Comparison of ENCODE assay signal across 1 cellular context in the genomic region with DNA sequence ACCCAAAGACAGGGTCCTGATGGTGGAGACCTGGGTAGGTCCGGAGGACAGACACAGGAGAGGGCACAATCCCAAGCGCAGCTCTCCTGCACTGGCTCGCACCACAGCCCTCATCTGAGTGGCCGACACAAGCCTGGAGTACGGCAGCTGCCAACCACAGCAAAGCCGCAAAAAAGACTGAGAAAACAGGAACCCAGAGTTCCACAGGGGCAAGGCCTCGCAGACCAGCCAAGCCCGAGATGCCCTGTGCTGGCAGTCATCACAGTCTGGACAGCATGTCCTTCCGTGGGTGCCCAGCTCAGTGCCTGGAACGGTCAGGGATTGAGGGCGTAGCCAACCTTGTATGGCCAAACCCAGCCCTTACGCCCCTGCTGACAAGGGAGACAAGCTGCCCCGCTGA.
TF ChIP-seq lines count a peak whose summit lies in the region.

No MANE protein-coding gene starts in this region.

TF ChIP-seq in endothelial cell of umbilical vein, 7 proteins besides CTCF, POLR2A, EP300 and RAD21:
- no peak for TF ChIP-seq GATA2 (IDR thresholded peaks at IDR 0.05; ENCODE audit: insufficient read depth, insufficient read length, low read depth, low read length)
- TF ChIP-seq, protein P1, sequence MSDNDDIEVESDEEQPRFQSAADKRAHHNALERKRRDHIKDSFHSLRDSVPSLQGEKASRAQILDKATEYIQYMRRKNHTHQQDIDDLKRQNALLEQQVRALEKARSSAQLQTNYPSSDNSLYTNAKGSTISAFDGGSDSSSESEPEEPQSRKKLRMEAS (IDR thresholded peaks at IDR 0.05; ENCODE audit: insufficient read depth, insufficient read length): no peak
TF ChIP-seq in endothelial cell of umbilical vein: peak in this region for 0.
